Comparison of ENCODE assay signal across 9 cellular contexts in genomic region chr13:80132741-80133601, GRCh38.
DNase-seq lines count a peak whose midpoint lies in the region; ATAC-seq and TF ChIP-seq lines count a peak whose summit lies in the region.
"Had no signal": no experiment of that assay in that cellular context is flagged by ENCODE, and none has a peak within 500 bp of the region (broad histone marks: within the 10 kb centered on the region; RNA-seq: fewer than 3 reads in every experiment).

No MANE protein-coding gene starts in this region.

- DNase-seq in HCEC 1CT (peak; percentile 70), right cardiac atrium (peak; percentile 63 to 75 (median 73)), renal cortical epithelial cell (ENCODE audit: low read depth) (peak; percentile 60), COLO668 (lab: John Stamatoyannopoulos, UW; ENCODE audit: unreplicated experiment) (no peak), GM10266 (ENCODE audit: extremely low spot score) (no peak), Karpas-422 (no peak)
- no peak for DNase-seq in activated naive CD8-positive, alpha-beta T cell treated with anti-CD3 and anti-CD28 coated beads, Interleukin-2, amount 50 U/mL, for 24 hours

- no peaks in the 10 kb centered on the region for H3K4me1 ChIP-seq in right cardiac atrium (ENCODE audit: control insufficient read depth, insufficient read depth, low read length)
- H3K4me1 ChIP-seq in Karpas-422 (ENCODE audit: low read length): no peaks in the 10 kb centered on the region

- 5% methylated on average over 11 of the region's 11 CpGs for WGBS in right cardiac atrium

- H3K4me3 ChIP-seq in right cardiac atrium (ENCODE audit: low read length) (peak overlapping the region; percentile 44), Karpas-422 (ENCODE audit: low read length) (no peak overlapping the region)

- H3K9ac ChIP-seq in Karpas-422 (ENCODE audit: low read length): no peak overlapping the region

- peaks cover 2% of the 10 kb centered on the region for H3K27me3 Mint-ChIP-seq in activated naive CD8-positive, alpha-beta T cell treated with anti-CD3 and anti-CD28 coated beads, Interleukin-2, amount 50 U/mL, for 24 hours

- no peak overlapping the region for H3K4me2 ChIP-seq in Karpas-422 (ENCODE audit: low read depth, low read length, poor library complexity, severe bottlenecking)

- no peak for TF ChIP-seq CTCF in GM10266 (IDR thresholded peaks at IDR 0.05; ENCODE audit: control insufficient read depth, insufficient read depth, low read depth, missing control alignments)

- H2AFZ ChIP-seq in Karpas-422 (ENCODE audit: low read length): no peak overlapping the region

- peak; percentile 95 to 96 for ATAC-seq in right cardiac atrium
- no peak for ATAC-seq in activated naive CD8-positive, alpha-beta T cell treated with anti-CD3 and anti-CD28 coated beads, Interleukin-2, amount 50 U/mL, for 24 hours

- no peaks in the 10 kb centered on the region for H3K36me3 ChIP-seq in Karpas-422 (ENCODE audit: insufficient read depth, low read length)

- no peaks in the 10 kb centered on the region for H3K9me2 ChIP-seq in Karpas-422 (replicated peaks; ENCODE audit: insufficient read depth, low read length)

- intact Hi-C loops in right cardiac atrium (cut with DNase I): loop anchor here (5.0 to 10.0 kb wide), 5 partner anchors 106 to 356 kb away; partner anchors contain the start of gene SPRY2 (in 2 of the 4)

- H4K20me1 ChIP-seq in Karpas-422 (ENCODE audit: insufficient read depth, low read depth, low read length): no peaks in the 10 kb centered on the region

- no peak overlapping the region for H3K4me3 Mint-ChIP-seq in activated naive CD8-positive, alpha-beta T cell treated with anti-CD3 and anti-CD28 coated beads, Interleukin-2, amount 50 U/mL, for 24 hours

- no peak overlapping the region for H3K27ac Mint-ChIP-seq in activated naive CD8-positive, alpha-beta T cell treated with anti-CD3 and anti-CD28 coated beads, Interleukin-2, amount 50 U/mL, for 24 hours

- H3K27me3 ChIP-seq in right cardiac atrium (ENCODE audit: control insufficient read depth, insufficient read depth) (no peaks in the 10 kb centered on the region), Karpas-422 (ENCODE audit: low read length) (no peaks in the 10 kb centered on the region)

- no peaks in the 10 kb centered on the region for H3K4me1 Mint-ChIP-seq in activated naive CD8-positive, alpha-beta T cell treated with anti-CD3 and anti-CD28 coated beads, Interleukin-2, amount 50 U/mL, for 24 hours

- no peaks in the 10 kb centered on the region for H3K79me2 ChIP-seq in Karpas-422 (ENCODE audit: low read length)

- H3K36me3 Mint-ChIP-seq in activated naive CD8-positive, alpha-beta T cell treated with anti-CD3 and anti-CD28 coated beads, Interleukin-2, amount 50 U/mL, for 24 hours (ENCODE audit: low read depth): no peaks in the 10 kb centered on the region

- H3K9me3 ChIP-seq in right cardiac atrium (ENCODE audit: control insufficient read depth, low read length) (no peaks in the 10 kb centered on the region), Karpas-422 (ENCODE audit: low read length) (no peaks in the 10 kb centered on the region)

- H3K27ac ChIP-seq in angular gyrus (ENCODE audit: low read depth, low read length) (peak overlapping the region; percentile 87), right cardiac atrium (ENCODE audit: low read length) (peak overlapping the region; percentile 99), Karpas-422 (ENCODE audit: low read length) (no peak overlapping the region)
- H3K27ac ChIP-seq: HL-60 had no signal

- H3K9me3 Mint-ChIP-seq in activated naive CD8-positive, alpha-beta T cell treated with anti-CD3 and anti-CD28 coated beads, Interleukin-2, amount 50 U/mL, for 24 hours: no peaks in the 10 kb centered on the region

Comparison
In these comparisons a context has a peak if more than half of its experiments do, and no peak if none do; other contexts are left out.
1. DNase-seq: peak in HCEC 1CT (single experiment), right cardiac atrium (3 of 3) and renal cortical epithelial cell (single experiment); none in COLO668 (single experiment), activated naive CD8-positive, alpha-beta T cell treated with anti-CD3 and anti-CD28 coated beads, Interleukin-2, amount 50 U/mL, for 24 hours (single experiment), GM10266 (single experiment) and Karpas-422 (single experiment).